23 cellular contexts compared by ENCODE assay signal in the genomic region with DNA sequence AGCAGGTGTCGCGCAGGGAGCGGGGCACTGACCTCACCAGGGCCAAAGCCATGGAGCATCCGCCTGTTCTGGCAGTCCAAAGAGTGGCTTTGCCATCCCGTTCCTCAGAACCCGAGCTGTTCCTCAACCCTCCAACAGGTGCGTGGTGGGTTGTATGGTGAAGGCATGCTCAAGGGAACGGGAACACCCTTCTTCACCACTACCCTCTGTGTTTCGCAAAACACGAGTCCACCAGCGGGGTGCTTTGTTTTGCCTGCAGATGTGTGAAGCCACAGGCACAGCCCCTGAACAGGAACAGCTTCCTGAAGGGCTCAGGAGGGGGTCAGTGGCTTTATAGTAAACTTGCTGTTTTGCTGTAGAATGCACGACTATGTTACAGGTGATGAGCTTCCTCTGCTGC. TPM values are rescaled to one million over a fixed set of nuclear protein-coding genes. Genes with fewer than 3 reads are reported as not detected.
"Had no signal": no experiment of that assay in that cellular context is flagged by ENCODE, and none has a peak within 500 bp of the region (broad histone marks: within the 10 kb centered on the region; RNA-seq: fewer than 3 reads in every experiment).

No MANE protein-coding gene starts in this region.

- H3K27me3 ChIP-seq: adrenal gland, pancreas, right lobe of liver, suprapubic skin had no signal

- ATAC-seq: activated naive CD4-positive, alpha-beta T cell treated with anti-CD3 and anti-CD28 coated beads, Interleukin-2, amount 50 U/mL, for 72 hours; activated T-cell treated with anti-CD3 and anti-CD28 coated beads, Interleukin-2, amount 50 U/mL, for 72 hours; heart right ventricle; naive thymus-derived CD8-positive, alpha-beta T cell; pancreas; stimulated activated naive CD8-positive, alpha-beta T cell treated with anti-CD3 and anti-CD28 coated beads, Interleukin-15, amount 100 ng/mL, for 72 hours had no signal

- H3K9me3 Mint-ChIP-seq: activated naive CD4-positive, alpha-beta T cell treated with anti-CD3 and anti-CD28 coated beads, Interleukin-2, amount 50 U/mL, for 72 hours; activated T-cell treated with anti-CD3 and anti-CD28 coated beads, Interleukin-2, amount 50 U/mL, for 72 hours; naive thymus-derived CD8-positive, alpha-beta T cell; stimulated activated naive CD8-positive, alpha-beta T cell treated with anti-CD3 and anti-CD28 coated beads, Interleukin-15, amount 100 ng/mL, for 72 hours had no signal

- H3K36me3 Mint-ChIP-seq: activated naive CD4-positive, alpha-beta T cell treated with anti-CD3 and anti-CD28 coated beads, Interleukin-2, amount 50 U/mL, for 72 hours; naive thymus-derived CD8-positive, alpha-beta T cell had no signal

- H3K4me3 ChIP-seq: adrenal gland, esophagus squamous epithelium, heart right ventricle, pancreas, right lobe of liver, suprapubic skin had no signal

- H3K27ac ChIP-seq: adrenal gland, esophagus squamous epithelium, heart right ventricle, pancreas, right lobe of liver, suprapubic skin had no signal

- H3K27ac Mint-ChIP-seq: activated naive CD4-positive, alpha-beta T cell treated with anti-CD3 and anti-CD28 coated beads, Interleukin-2, amount 50 U/mL, for 72 hours; activated T-cell treated with anti-CD3 and anti-CD28 coated beads, Interleukin-2, amount 50 U/mL, for 72 hours; naive thymus-derived CD8-positive, alpha-beta T cell; stimulated activated naive CD8-positive, alpha-beta T cell treated with anti-CD3 and anti-CD28 coated beads, Interleukin-15, amount 100 ng/mL, for 72 hours had no signal

- H3K4me1 ChIP-seq: adrenal gland, esophagus squamous epithelium, heart right ventricle, suprapubic skin had no signal

- H3K4me3 Mint-ChIP-seq: activated T-cell treated with anti-CD3 and anti-CD28 coated beads, Interleukin-2, amount 50 U/mL, for 72 hours; naive thymus-derived CD8-positive, alpha-beta T cell; stimulated activated naive CD8-positive, alpha-beta T cell treated with anti-CD3 and anti-CD28 coated beads, Interleukin-15, amount 100 ng/mL, for 72 hours had no signal

- H3K9me3 ChIP-seq: adrenal gland, esophagus squamous epithelium, heart right ventricle, pancreas, right lobe of liver, suprapubic skin had no signal

- DNase-seq: activated CD4-positive, alpha-beta T cell treated with anti-CD3 and anti-CD28 coated beads, Interleukin-2, amount 50 U/mL, for 4 hours; activated effector memory CD4-positive, alpha-beta T cell treated with anti-CD3 and anti-CD28 coated beads, Interleukin-2, amount 50 U/mL, for 16 hours; activated T-cell treated with anti-CD3 and anti-CD28 coated beads, Interleukin-2, amount 50 U/mL, for 72 hours; adrenal gland; cerebellar nuclear complex; effector memory CD4-positive, alpha-beta T cell; esophagus squamous epithelium; heart right ventricle; naive thymus-derived CD8-positive, alpha-beta T cell; pancreas; right lobe of liver; small intestine; stimulated activated CD4-positive, alpha-beta T cell treated with anti-CD3 and anti-CD28 coated beads, Interleukin-15, amount 100 ng/mL, for 24 hours; stimulated activated CD4-positive, alpha-beta T cell treated with anti-CD3 and anti-CD28 coated beads, Interleukin-2, amount 100 ng/mL, for 48 hours; stimulated activated naive CD8-positive, alpha-beta T cell treated with anti-CD3 and anti-CD28 coated beads, Interleukin-15, amount 100 ng/mL, for 72 hours; trophoblast cell had no signal

- FAIRE-seq: astrocyte, bronchial epithelial cell, pancreas, small intestine had no signal

- H3K4me1 Mint-ChIP-seq: naive thymus-derived CD8-positive, alpha-beta T cell; stimulated activated naive CD8-positive, alpha-beta T cell treated with anti-CD3 and anti-CD28 coated beads, Interleukin-15, amount 100 ng/mL, for 72 hours had no signal

- H3K36me3 ChIP-seq: adrenal gland, esophagus squamous epithelium, heart right ventricle, pancreas, right lobe of liver, suprapubic skin, WERI-Rb-1 had no signal

RNA-seq across cellular contexts. Expression of gene SMOC1, which starts 52.7 kb away (rescaled TPM):
- total RNA-seq: activated CD8-positive, alpha-beta memory T cell treated with anti-CD3 and anti-CD28 coated beads for 36 hours; activated naive CD4-positive, alpha-beta T cell treated with anti-CD3 and anti-CD28 coated beads, Interleukin-2, amount 50 U/mL, for 72 hours; activated T-cell treated with anti-CD3 and anti-CD28 coated beads, Interleukin-2, amount 50 U/mL, for 72 hours; naive thymus-derived CD8-positive, alpha-beta T cell; T-helper 2 cell treated with Interferon-gamma antibody and Interleukin-4, amounts not matched to agents 100 ng/mL and 5 ng/mL, for 36 hours had no signal
- polyA plus RNA-seq: naive thymus-derived CD8-positive, alpha-beta T cell had no signal
